Comparison of ENCODE assay signal across 22 cellular contexts in genomic region chr10:47060993-47061500, GRCh38.
A peak's percentile ranks its signal among the peaks of the same experiment; 100 is the strongest.
DNase-seq lines count a peak whose midpoint lies in the region; ATAC-seq and TF ChIP-seq lines count a peak whose summit lies in the region.
"Had no signal": no experiment of that assay in that cellular context is flagged by ENCODE, and none has a peak within 500 bp of the region (broad histone marks: within the 10 kb centered on the region; RNA-seq: fewer than 3 reads in every experiment).

No MANE protein-coding gene starts in this region.

- H3K27ac ChIP-seq in tibial artery: peak overlapping the region; percentile 63
- H3K27ac ChIP-seq: A549; BLaER1 treated with 17β-estradiol and CSF1 and Interleukin-3, amounts not matched to agents 10 nM and 100 nM had no signal

- peaks cover 0 to 33% (median 17%) of the 10 kb centered on the region in 4 donors for H3K4me1 ChIP-seq in tibial artery
- H3K4me1 ChIP-seq: A549, BE2C had no signal

- intact Hi-C loops in natural killer cell (cut with micrococcal nuclease): no loop called here
- intact Hi-C loops in tibial artery (cut with DNase I; ENCODE audit: low total_unique reads): no loop called here

- no peaks in the 10 kb centered on the region for H3K4me1 Mint-ChIP-seq in natural killer cell treated with Interleukin-12 subunit alpha and Interleukin-12 subunit beta and Interleukin-15 and Interleukin-18, amount 100 ng/mL, for 72 hours (ENCODE audit: low read depth in 2 of 2)
- H3K4me1 Mint-ChIP-seq in natural killer cell (no peaks in the 10 kb centered on the region), osteocyte (ENCODE audit: unreplicated experiment) (no peaks in the 10 kb centered on the region)

- H3K27ac Mint-ChIP-seq in natural killer cell treated with Interleukin-12 subunit alpha and Interleukin-12 subunit beta and Interleukin-15 and Interleukin-18, amount 100 ng/mL, for 72 hours: no peak overlapping the region
- H3K27ac Mint-ChIP-seq in natural killer cell: no peak overlapping the region
- H3K27ac Mint-ChIP-seq in osteocyte (ENCODE audit: unreplicated experiment): no peak overlapping the region
- H3K27ac Mint-ChIP-seq: CD14-positive monocyte; CD4-positive, alpha-beta T cell had no signal

- no peaks in the 10 kb centered on the region for H3K9me3 ChIP-seq in tibial artery
- H3K9me3 ChIP-seq: A549; BE2C; BLaER1 treated with 17β-estradiol and CSF1 and Interleukin-3, amounts not matched to agents 10 nM and 100 nM had no signal

- no peaks in the 10 kb centered on the region for H3K9me3 Mint-ChIP-seq in natural killer cell treated with Interleukin-12 subunit alpha and Interleukin-12 subunit beta and Interleukin-15 and Interleukin-18, amount 100 ng/mL, for 72 hours
- H3K9me3 Mint-ChIP-seq in natural killer cell: no peaks in the 10 kb centered on the region
- H3K9me3 Mint-ChIP-seq in osteocyte (ENCODE audit: unreplicated experiment): no peaks in the 10 kb centered on the region
- H3K9me3 Mint-ChIP-seq: CD14-positive monocyte; CD4-positive, alpha-beta T cell; CD8-positive, alpha-beta memory T cell had no signal

- H3K36me3 Mint-ChIP-seq in natural killer cell treated with Interleukin-12 subunit alpha and Interleukin-12 subunit beta and Interleukin-15 and Interleukin-18, amount 100 ng/mL, for 72 hours: no peaks in the 10 kb centered on the region
- H3K36me3 Mint-ChIP-seq in natural killer cell: no peaks in the 10 kb centered on the region
- no peaks in the 10 kb centered on the region for H3K36me3 Mint-ChIP-seq in osteocyte (ENCODE audit: unreplicated experiment)
- H3K36me3 Mint-ChIP-seq: CD14-positive monocyte; CD8-positive, alpha-beta memory T cell had no signal

- no peaks in the 10 kb centered on the region for H3K36me3 ChIP-seq in tibial artery
- H3K36me3 ChIP-seq: BE2C; BLaER1 treated with 17β-estradiol and CSF1 and Interleukin-3, amounts not matched to agents 10 nM and 100 nM had no signal

- H3K27me3 Mint-ChIP-seq in natural killer cell treated with Interleukin-12 subunit alpha and Interleukin-12 subunit beta and Interleukin-15 and Interleukin-18, amount 100 ng/mL, for 72 hours: peaks cover 10 to 14% of the 10 kb centered on the region in 2 donors
- H3K27me3 Mint-ChIP-seq in natural killer cell (ENCODE audit: low read depth in 2 of 2) (peaks cover 8 to 9% of the 10 kb centered on the region in 2 donors), osteocyte (ENCODE audit: unreplicated experiment) (peaks cover 13% of the 10 kb centered on the region)
- H3K27me3 Mint-ChIP-seq: CD4-positive, alpha-beta T cell had no signal

- ATAC-seq in natural killer cell treated with Interleukin-12 subunit alpha and Interleukin-12 subunit beta and Interleukin-15 and Interleukin-18, amount 100 ng/mL, for 72 hours: no peak
- ATAC-seq in natural killer cell (no peak), HG02870 (IDR thresholded peaks at IDR 0.05; ENCODE audit: unreplicated experiment) (no peak)
- ATAC-seq: A549 had no signal

- H3K4me3 ChIP-seq in tibial artery: no peak overlapping the region
- H3K4me3 ChIP-seq: A549; BLaER1 treated with 17β-estradiol and CSF1 and Interleukin-3, amounts not matched to agents 10 nM and 100 nM had no signal

- TF ChIP-seq CTCF in natural killer cell (IDR thresholded peaks at IDR 0.05): no peak
- no peak for TF ChIP-seq CTCF in osteocyte (IDR thresholded peaks at IDR 0.05)
- TF ChIP-seq CTCF in tibial artery (IDR thresholded peaks at IDR 0.05): no peak
- TF ChIP-seq CTCF in GM10266 (IDR thresholded peaks at IDR 0.05; ENCODE audit: control insufficient read depth, insufficient read depth, low read depth, missing control alignments): no peak

- DNase-seq in natural killer cell treated with Interleukin-12 subunit alpha and Interleukin-12 subunit beta and Interleukin-15 and Interleukin-18, amount 100 ng/mL, for 72 hours (ENCODE audit: low spot score): peak; percentile 22
- DNase-seq in natural killer cell (no peak), osteocyte (ENCODE audit: extremely low spot score, unreplicated experiment) (peak; percentile 64), tibial artery (no peak), NCI-H2196 (lab: John Stamatoyannopoulos, UW; ENCODE audit: unreplicated experiment) (no peak), GM10266 (ENCODE audit: extremely low spot score) (no peak)
- DNase-seq: 8988T; ACHN; AML-193; BE2C; CD4-positive, alpha-beta T cell; CD8-positive, alpha-beta memory T cell; DMS 273 treated with DMSO at 0.1 percent for 48 hours; DMS79; EL; GF-D8; GOT3; HCEC 1CT had no signal

- no peak overlapping the region for H3K4me3 Mint-ChIP-seq in natural killer cell treated with Interleukin-12 subunit alpha and Interleukin-12 subunit beta and Interleukin-15 and Interleukin-18, amount 100 ng/mL, for 72 hours
- no peak overlapping the region for H3K4me3 Mint-ChIP-seq in natural killer cell
- no peak overlapping the region for H3K4me3 Mint-ChIP-seq in osteocyte (ENCODE audit: unreplicated experiment)
- H3K4me3 Mint-ChIP-seq: CD14-positive monocyte; CD4-positive, alpha-beta T cell; CD8-positive, alpha-beta memory T cell had no signal

- H3K27me3 ChIP-seq in tibial artery: no peaks in the 10 kb centered on the region
- H3K27me3 ChIP-seq: BE2C; BLaER1 treated with 17β-estradiol and CSF1 and Interleukin-3, amounts not matched to agents 10 nM and 100 nM had no signal

Comparison
In these comparisons a context has a peak if more than half of its experiments do, and no peak if none do; other contexts are left out.
1. DNase-seq: peak in natural killer cell treated with Interleukin-12 subunit alpha and Interleukin-12 subunit beta and Interleukin-15 and Interleukin-18, amount 100 ng/mL, for 72 hours (single experiment) and osteocyte (single experiment); none in natural killer cell (single experiment), tibial artery (0 of 2), NCI-H2196 (single experiment) and GM10266 (single experiment).